24 cellular contexts compared by ENCODE assay signal in genomic region chr7:67398916-67399315, GRCh38.
"Had no signal": no experiment of that assay in that cellular context is flagged by ENCODE, and none has a peak within 500 bp of the region (broad histone marks: within the 10 kb centered on the region; RNA-seq: fewer than 3 reads in every experiment).

No MANE protein-coding gene starts in this region.

- H3K4me2 ChIP-seq: neural progenitor cell had no signal

- H3K9ac ChIP-seq: neural progenitor cell had no signal

- DNase-seq: hypothalamus; immature natural killer cell; left ventricle myocardium inferior; mesendoderm; naive B cell; natural killer cell; nephron progenitor cell; ovary; right lobe of liver; stimulated activated CD4-positive, alpha-beta T cell treated with anti-CD3 and anti-CD28 coated beads, Interleukin-12 subunit alpha, Interleukin-12 subunit beta, amount 100 ng/mL, for 4 hours; stimulated activated CD4-positive, alpha-beta T cell treated with anti-CD3 and anti-CD28 coated beads, Interleukin-15, amount 100 ng/mL, for 24 hours; stimulated activated CD4-positive, alpha-beta T cell treated with anti-CD3 and anti-CD28 coated beads, Interleukin-2, amount 100 ng/mL, for 24 hours; stimulated activated CD4-positive, alpha-beta T cell treated with anti-CD3 and anti-CD28 coated beads, Interleukin-4, amount 100 ng/mL, for 1 hour; stimulated activated naive B cell treated with anti-CD40 and anti-IgM and Interleukin-4, amounts not matched to agents 10 μg/mL and 1 μg/mL and 100 μg/mL, for 72 hours; stimulated activated naive CD8-positive, alpha-beta T cell treated with anti-CD3 and anti-CD28 coated beads, Interleukin-15, Interleukin-2, amounts not matched to agents 100 U/mL and 50 U/mL, for 24 hours; stomach; testis; thyroid gland; transverse colon; upper lobe of left lung had no signal

- H3K4me1 ChIP-seq: left ventricle myocardium inferior, neural progenitor cell, right atrium auricular region, right lobe of liver, stomach, testis, thyroid gland, transverse colon, upper lobe of left lung had no signal

- H3K9me3 ChIP-seq: ovary, right lobe of liver, testis, thyroid gland, transverse colon had no signal

- H3K27ac ChIP-seq: left ventricle myocardium inferior, neural progenitor cell, ovary, right atrium auricular region, right lobe of liver, stomach, testis, thyroid gland, transverse colon, upper lobe of left lung had no signal

- H3K27me3 ChIP-seq: neural progenitor cell, ovary, right atrium auricular region, right lobe of liver, stomach, testis, thyroid gland, transverse colon, upper lobe of left lung had no signal

- H3K36me3 ChIP-seq: left ventricle myocardium inferior, neural progenitor cell, ovary, right atrium auricular region, right lobe of liver, stomach, thyroid gland, transverse colon, upper lobe of left lung had no signal

- H2AFZ ChIP-seq: neural progenitor cell had no signal

- H3K4me3 ChIP-seq: left ventricle myocardium inferior, lung, neural progenitor cell, ovary, right atrium auricular region, right lobe of liver, stomach, testis, thyroid gland, transverse colon, upper lobe of left lung had no signal

- FAIRE-seq: islet of Langerhans had no signal

- ATAC-seq: natural killer cell; right lobe of liver; stimulated activated naive B cell treated with anti-CD40 and anti-IgM and Interleukin-4, amounts not matched to agents 10 μg/mL and 1 μg/mL and 100 μg/mL, for 72 hours; stimulated activated naive CD8-positive, alpha-beta T cell treated with anti-CD3 and anti-CD28 coated beads, Interleukin-15, Interleukin-2, amounts not matched to agents 100 U/mL and 50 U/mL, for 24 hours had no signal
